37 cellular contexts compared by ENCODE assay signal in the genomic region with DNA sequence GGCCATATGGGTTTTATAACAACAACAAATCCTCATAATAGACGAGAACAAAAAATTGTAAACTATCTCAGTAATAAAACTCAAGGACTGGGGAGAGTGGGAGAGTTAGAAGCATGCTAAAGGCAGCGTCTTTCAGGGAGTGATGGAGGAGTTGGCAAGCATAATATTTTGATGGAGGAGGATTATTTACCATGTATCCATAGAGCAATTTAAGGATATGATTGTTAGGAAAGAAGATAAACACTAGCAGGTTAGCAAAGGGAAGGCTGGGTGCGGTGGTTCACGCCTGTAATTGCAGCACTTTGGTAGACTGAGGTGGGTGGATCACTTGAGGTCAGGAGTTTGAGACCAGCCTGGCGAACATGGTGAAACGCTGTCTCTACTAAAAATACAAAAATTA.
"Had no signal": no experiment of that assay in that cellular context is flagged by ENCODE, and none has a peak within 500 bp of the region (broad histone marks: within the 10 kb centered on the region; RNA-seq: fewer than 3 reads in every experiment).

No MANE protein-coding gene starts in this region.

- DNase-seq: activated B cell treated with CpG ODN at 0.5 μM for 24 hours; activated CD4-positive, alpha-beta memory T cell treated with anti-CD3 and anti-CD28 coated beads for 36 hours; activated CD4-positive, alpha-beta T cell treated with anti-CD3 and anti-CD28 coated beads for 4 hours; activated CD4-positive, alpha-beta T cell treated with anti-CD3 and anti-CD28 coated beads, Interleukin-2, amount 10 ng/mL, durations not matched to agents 24 days and 14 days; activated CD4-positive, alpha-beta T cell treated with anti-CD3 and anti-CD28 coated beads, Interleukin-2, amount 50 U/mL, for 1 hour; activated CD4-positive, alpha-beta T cell treated with anti-CD3 and anti-CD28 coated beads, Interleukin-2, amount 50 U/mL, for 4 hours; activated CD4-positive, CD25-positive, alpha-beta regulatory T cell treated with anti-CD3 and anti-CD28 coated beads, Interleukin-2, amount 50 U/mL, for 72 hours; activated CD8-positive, alpha-beta memory T cell treated with anti-CD3 and anti-CD28 coated beads, Interleukin-2, amount 50 U/mL, for 4 hours; activated CD8-positive, alpha-beta T cell treated with anti-CD3 and anti-CD28 coated beads for 36 hours; activated effector memory CD4-positive, alpha-beta T cell treated with Interleukin-2 at 50 U/mL for 16 hours; activated gamma-delta T cell; activated naive CD4-positive, alpha-beta T cell treated with anti-CD3 and anti-CD28 coated beads, Interleukin-2, amount 10 ng/mL, durations not matched to agents 7 days and 5 days; activated naive CD4-positive, alpha-beta T cell treated with Interleukin-2 at 50 U/mL for 16 hours; activated naive CD8-positive, alpha-beta T cell treated with anti-CD3 and anti-CD28 coated beads, Interleukin-2, amount 10 ng/mL, durations not matched to agents 7 days and 5 days; activated naive CD8-positive, alpha-beta T cell treated with anti-CD3 and anti-CD28 coated beads, Interleukin-2, amount 50 U/mL, for 24 hours; activated T-cell treated with anti-CD3 and anti-CD28 coated beads for 4 hours; activated T-cell treated with anti-CD3 and anti-CD28 coated beads, Interleukin-2, amount 50 U/mL, for 1 hour; activated T-cell treated with anti-CD3 and anti-CD28 coated beads, Interleukin-2, amount 50 U/mL, for 4 hours; activated T-cell treated with anti-CD3 and anti-CD28 coated beads, Interleukin-2, amount 50 U/mL, for 72 hours; amygdala; anterior cingulate cortex; caudate nucleus; cerebellar nuclear complex; T-helper 1 cell; T-helper 2 cell; T-helper 9 cell had no signal

- H3K4me1 ChIP-seq: ascending aorta had no signal

- H3K4me3 ChIP-seq: ascending aorta, cardiac muscle cell had no signal

- H3K9me3 Mint-ChIP-seq: activated B cell treated with CpG ODN at 0.5 μM for 24 hours; activated CD4-positive, alpha-beta memory T cell treated with anti-CD3 and anti-CD28 coated beads for 36 hours; activated CD4-positive, alpha-beta T cell treated with anti-CD3 and anti-CD28 coated beads, Interleukin-2, amount 10 ng/mL, durations not matched to agents 24 days and 14 days; activated CD8-positive, alpha-beta T cell treated with anti-CD3 and anti-CD28 coated beads for 36 hours; activated naive CD4-positive, alpha-beta T cell treated with anti-CD3 and anti-CD28 coated beads, Interleukin-2, amount 10 ng/mL, durations not matched to agents 7 days and 5 days; activated naive CD4-positive, alpha-beta T cell treated with anti-CD3 and anti-CD28 coated beads, Interleukin-2, amount 50 U/mL, for 24 hours; activated naive CD8-positive, alpha-beta T cell treated with anti-CD3 and anti-CD28 coated beads, Interleukin-2, amount 10 ng/mL, durations not matched to agents 7 days and 5 days; activated naive CD8-positive, alpha-beta T cell treated with anti-CD3 and anti-CD28 coated beads, Interleukin-2, amount 50 U/mL, for 24 hours; activated T-cell treated with anti-CD3 and anti-CD28 coated beads, Interleukin-2, amount 50 U/mL, for 4 hours; activated T-cell treated with anti-CD3 and anti-CD28 coated beads, Interleukin-2, amount 50 U/mL, for 72 hours; activated T-helper 1 cell treated with anti-CD3 and anti-CD28 coated beads, Interleukin-12 subunit alpha, Interleukin-12 subunit beta, Interleukin-2, Interleukin-4 antibody, amounts not matched to agents 30 ng/mL and 10 ng/mL and 1 ng/mL, durations not matched to agents 14 hours and 24 hours and 36 hours; activated T-helper 2 cell treated with anti-CD3 and anti-CD28 coated beads, Interferon-gamma antibody, Interleukin-2, Interleukin-4, amounts not matched to agents 10 μg/mL and 5 μg/mL and 100 μg/mL, durations not matched to agents 14 hours and 24 hours and 36 hours; brain; central memory CD8-positive, alpha-beta T cell; T-helper 1 cell treated with Interleukin-12 subunit alpha and Interleukin-12 subunit beta and Interleukin-4 antibody, amounts not matched to agents 30 μg/mL and 1 μg/mL, for 36 hours; T-helper 2 cell treated with Interferon-gamma antibody and Interleukin-4, amounts not matched to agents 5 μg/mL and 100 μg/mL, for 36 hours had no signal

- H3K4me3 Mint-ChIP-seq: activated B cell treated with CpG ODN at 0.5 μM for 24 hours; activated CD4-positive, alpha-beta memory T cell treated with anti-CD3 and anti-CD28 coated beads for 36 hours; activated CD4-positive, alpha-beta T cell treated with anti-CD3 and anti-CD28 coated beads, Interleukin-2, amount 10 ng/mL, durations not matched to agents 24 days and 14 days; activated CD8-positive, alpha-beta T cell treated with anti-CD3 and anti-CD28 coated beads for 36 hours; activated naive CD4-positive, alpha-beta T cell treated with anti-CD3 and anti-CD28 coated beads, Interleukin-2, amount 10 ng/mL, durations not matched to agents 7 days and 5 days; activated naive CD4-positive, alpha-beta T cell treated with anti-CD3 and anti-CD28 coated beads, Interleukin-2, amount 50 U/mL, for 24 hours; activated naive CD8-positive, alpha-beta T cell; activated naive CD8-positive, alpha-beta T cell treated with anti-CD3 and anti-CD28 coated beads, Interleukin-2, amount 10 ng/mL, durations not matched to agents 7 days and 5 days; activated naive CD8-positive, alpha-beta T cell treated with anti-CD3 and anti-CD28 coated beads, Interleukin-2, amount 50 U/mL, for 24 hours; activated T-cell treated with anti-CD3 and anti-CD28 coated beads, Interleukin-2, amount 50 U/mL, for 4 hours; activated T-cell treated with anti-CD3 and anti-CD28 coated beads, Interleukin-2, amount 50 U/mL, for 72 hours; activated T-helper 1 cell treated with anti-CD3 and anti-CD28 coated beads, Interleukin-12 subunit alpha, Interleukin-12 subunit beta, Interleukin-2, Interleukin-4 antibody, amounts not matched to agents 30 ng/mL and 10 ng/mL and 1 ng/mL, durations not matched to agents 14 hours and 24 hours and 36 hours; brain; central memory CD8-positive, alpha-beta T cell; T-helper 1 cell treated with Interleukin-12 subunit alpha and Interleukin-12 subunit beta and Interleukin-4 antibody, amounts not matched to agents 30 μg/mL and 1 μg/mL, for 36 hours; T-helper 2 cell treated with Interferon-gamma antibody and Interleukin-4, amounts not matched to agents 5 μg/mL and 100 μg/mL, for 36 hours had no signal

- H3K27me3 Mint-ChIP-seq: activated B cell treated with CpG ODN at 0.5 μM for 24 hours; activated CD4-positive, alpha-beta memory T cell treated with anti-CD3 and anti-CD28 coated beads for 36 hours; activated CD4-positive, alpha-beta T cell treated with anti-CD3 and anti-CD28 coated beads, Interleukin-2, amount 10 ng/mL, durations not matched to agents 24 days and 14 days; activated CD8-positive, alpha-beta T cell treated with anti-CD3 and anti-CD28 coated beads for 36 hours; activated naive CD4-positive, alpha-beta T cell treated with anti-CD3 and anti-CD28 coated beads, Interleukin-2, amount 10 ng/mL, durations not matched to agents 7 days and 5 days; activated naive CD4-positive, alpha-beta T cell treated with anti-CD3 and anti-CD28 coated beads, Interleukin-2, amount 50 U/mL, for 24 hours; activated naive CD8-positive, alpha-beta T cell; activated naive CD8-positive, alpha-beta T cell treated with anti-CD3 and anti-CD28 coated beads, Interleukin-2, amount 10 ng/mL, durations not matched to agents 7 days and 5 days; activated naive CD8-positive, alpha-beta T cell treated with anti-CD3 and anti-CD28 coated beads, Interleukin-2, amount 50 U/mL, for 24 hours; brain; central memory CD8-positive, alpha-beta T cell had no signal

- H3K36me3 ChIP-seq: ascending aorta, cardiac muscle cell had no signal

- H3K9me3 ChIP-seq: ascending aorta had no signal

- H3K36me3 Mint-ChIP-seq: activated CD4-positive, alpha-beta memory T cell treated with anti-CD3 and anti-CD28 coated beads for 36 hours; activated naive CD4-positive, alpha-beta T cell treated with anti-CD3 and anti-CD28 coated beads, Interleukin-2, amount 10 ng/mL, durations not matched to agents 7 days and 5 days; activated naive CD4-positive, alpha-beta T cell treated with anti-CD3 and anti-CD28 coated beads, Interleukin-2, amount 50 U/mL, for 24 hours; activated naive CD8-positive, alpha-beta T cell had no signal

- H3K27ac Mint-ChIP-seq: activated B cell treated with CpG ODN at 0.5 μM for 24 hours; activated CD4-positive, alpha-beta memory T cell treated with anti-CD3 and anti-CD28 coated beads for 36 hours; activated CD4-positive, alpha-beta T cell treated with anti-CD3 and anti-CD28 coated beads, Interleukin-2, amount 10 ng/mL, durations not matched to agents 24 days and 14 days; activated CD8-positive, alpha-beta T cell treated with anti-CD3 and anti-CD28 coated beads for 36 hours; activated naive CD4-positive, alpha-beta T cell treated with anti-CD3 and anti-CD28 coated beads, Interleukin-2, amount 10 ng/mL, durations not matched to agents 7 days and 5 days; activated naive CD4-positive, alpha-beta T cell treated with anti-CD3 and anti-CD28 coated beads, Interleukin-2, amount 50 U/mL, for 24 hours; activated naive CD8-positive, alpha-beta T cell; activated naive CD8-positive, alpha-beta T cell treated with anti-CD3 and anti-CD28 coated beads, Interleukin-2, amount 10 ng/mL, durations not matched to agents 7 days and 5 days; activated naive CD8-positive, alpha-beta T cell treated with anti-CD3 and anti-CD28 coated beads, Interleukin-2, amount 50 U/mL, for 24 hours; activated T-cell treated with anti-CD3 and anti-CD28 coated beads, Interleukin-2, amount 50 U/mL, for 72 hours; activated T-helper 1 cell treated with anti-CD3 and anti-CD28 coated beads, Interleukin-12 subunit alpha, Interleukin-12 subunit beta, Interleukin-2, Interleukin-4 antibody, amounts not matched to agents 30 ng/mL and 10 ng/mL and 1 ng/mL, durations not matched to agents 14 hours and 24 hours and 36 hours; activated T-helper 2 cell treated with anti-CD3 and anti-CD28 coated beads, Interferon-gamma antibody, Interleukin-2, Interleukin-4, amounts not matched to agents 10 μg/mL and 5 μg/mL and 100 μg/mL, durations not matched to agents 14 hours and 24 hours and 36 hours; brain; T-helper 1 cell treated with Interleukin-12 subunit alpha and Interleukin-12 subunit beta and Interleukin-4 antibody, amounts not matched to agents 30 μg/mL and 1 μg/mL, for 36 hours; T-helper 2 cell treated with Interferon-gamma antibody and Interleukin-4, amounts not matched to agents 5 μg/mL and 100 μg/mL, for 36 hours had no signal

- H3K27ac ChIP-seq: ascending aorta, cardiac muscle cell, VCaP had no signal

- H3K4me1 Mint-ChIP-seq: activated CD4-positive, alpha-beta T cell treated with anti-CD3 and anti-CD28 coated beads, Interleukin-2, amount 10 ng/mL, durations not matched to agents 24 days and 14 days; activated naive CD4-positive, alpha-beta T cell treated with anti-CD3 and anti-CD28 coated beads, Interleukin-2, amount 10 ng/mL, durations not matched to agents 7 days and 5 days; activated naive CD4-positive, alpha-beta T cell treated with anti-CD3 and anti-CD28 coated beads, Interleukin-2, amount 50 U/mL, for 24 hours; activated naive CD8-positive, alpha-beta T cell treated with anti-CD3 and anti-CD28 coated beads, Interleukin-2, amount 10 ng/mL, durations not matched to agents 7 days and 5 days; activated naive CD8-positive, alpha-beta T cell treated with anti-CD3 and anti-CD28 coated beads, Interleukin-2, amount 50 U/mL, for 24 hours; brain; central memory CD8-positive, alpha-beta T cell had no signal

- ATAC-seq: activated CD8-positive, alpha-beta T cell treated with anti-CD3 and anti-CD28 coated beads for 36 hours; activated naive CD8-positive, alpha-beta T cell treated with anti-CD3 and anti-CD28 coated beads, Interleukin-2, amount 50 U/mL, for 24 hours; activated T-cell treated with anti-CD3 and anti-CD28 coated beads, Interleukin-2, amount 50 U/mL, for 4 hours; activated T-cell treated with anti-CD3 and anti-CD28 coated beads, Interleukin-2, amount 50 U/mL, for 72 hours had no signal
